ENCODE assay signal across 8 cellular contexts in the genomic region with DNA sequence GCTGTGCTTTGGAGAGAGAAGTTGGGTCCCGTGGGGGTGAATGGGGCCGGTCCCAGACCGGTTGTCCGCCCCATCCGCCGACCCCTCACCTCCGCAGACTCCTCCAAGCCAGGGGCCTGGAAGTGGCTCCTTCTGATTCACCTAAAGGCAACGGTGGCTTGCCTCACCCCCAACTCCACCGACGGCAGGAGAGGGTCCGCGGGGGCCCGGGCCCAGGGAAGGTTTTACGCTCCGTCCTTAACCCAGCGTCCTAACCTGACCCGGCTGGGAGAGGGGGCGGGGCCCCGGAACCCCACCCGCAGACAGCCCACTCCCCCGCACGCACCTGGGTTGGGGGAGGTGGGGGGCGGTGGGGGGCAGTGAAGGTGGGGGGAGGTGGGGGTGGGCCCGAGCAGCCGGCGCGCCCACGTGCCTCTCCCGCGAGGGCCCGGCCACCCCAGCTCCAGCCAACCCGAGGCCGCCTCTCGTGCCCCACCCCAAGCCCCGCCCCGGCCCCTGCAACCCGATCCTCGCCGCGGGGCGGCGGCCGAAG. TPM values are rescaled to one million over a fixed set of nuclear protein-coding genes. Genes with fewer than 3 reads are reported as not detected.
DNase-seq lines count a peak whose midpoint lies in the region; ATAC-seq lines count a peak whose summit lies in the region.

No MANE protein-coding gene starts in this region.

- peak; percentile 85 for ATAC-seq in GM21619 (IDR thresholded peaks at IDR 0.05; ENCODE audit: unreplicated experiment)
- peak; percentile 24 for ATAC-seq in activated naive CD8-positive, alpha-beta T cell treated with anti-CD3 and anti-CD28 coated beads, Interleukin-2, amount 10 ng/mL, durations not matched to agents 7 days and 5 days (ENCODE audit: low read depth)
- no peak for ATAC-seq in GM18867 (IDR thresholded peaks at IDR 0.05; ENCODE audit: unreplicated experiment)

- no peaks in the 10 kb centered on the region for H3K9me3 Mint-ChIP-seq in activated naive CD8-positive, alpha-beta T cell treated with anti-CD3 and anti-CD28 coated beads, Interleukin-2, amount 10 ng/mL, durations not matched to agents 7 days and 5 days

- peaks cover 12% of the 10 kb centered on the region for H3K4me1 Mint-ChIP-seq in activated naive CD8-positive, alpha-beta T cell treated with anti-CD3 and anti-CD28 coated beads, Interleukin-2, amount 10 ng/mL, durations not matched to agents 7 days and 5 days

- peak overlapping the region; percentile 8 for H3K4me3 ChIP-seq in iPS-11a (ENCODE audit: low read depth, low read length)

- peaks cover 19% of the 10 kb centered on the region for H3K27me3 Mint-ChIP-seq in activated naive CD8-positive, alpha-beta T cell treated with anti-CD3 and anti-CD28 coated beads, Interleukin-2, amount 10 ng/mL, durations not matched to agents 7 days and 5 days

- H3K4me3 Mint-ChIP-seq in activated naive CD8-positive, alpha-beta T cell treated with anti-CD3 and anti-CD28 coated beads, Interleukin-2, amount 10 ng/mL, durations not matched to agents 7 days and 5 days, result no peak overlapping the region

- POLR2A ChIA-PET in activated naive CD8-positive, alpha-beta T cell treated with anti-CD3 and anti-CD28 coated beads, Interleukin-2, amount 10 ng/mL, durations not matched to agents 7 days and 5 days (lab: Charles Lee), result no interaction called here

- H3K27ac Mint-ChIP-seq in activated naive CD8-positive, alpha-beta T cell treated with anti-CD3 and anti-CD28 coated beads, Interleukin-2, amount 10 ng/mL, durations not matched to agents 7 days and 5 days, result no peak overlapping the region

- peak; percentile 89 for DNase-seq in COLO668 (lab: John Stamatoyannopoulos, UW; ENCODE audit: unreplicated experiment)
- DNase-seq in NCI-H2029 treated with DMSO at 0.1 percent for 48 hours (lab: John Stamatoyannopoulos, UW), result peak; percentile 16
- DNase-seq in activated naive CD8-positive, alpha-beta T cell treated with anti-CD3 and anti-CD28 coated beads, Interleukin-2, amount 10 ng/mL, durations not matched to agents 7 days and 5 days, result no peak
- DNase-seq in stimulated activated CD4-positive, alpha-beta T cell treated with anti-CD3 and anti-CD28 coated beads, Interleukin-1b, Interleukin-23, amount 100 ng/mL, for 48 hours, result peak; percentile 70
- DNase-seq in pons (ENCODE audit: low spot score), result no peak

- H3K36me3 Mint-ChIP-seq in activated naive CD8-positive, alpha-beta T cell treated with anti-CD3 and anti-CD28 coated beads, Interleukin-2, amount 10 ng/mL, durations not matched to agents 7 days and 5 days, result no peaks in the 10 kb centered on the region

RNA-seq across cellular contexts. Expression of gene CD300A, which starts 12.7 kb away (rescaled TPM):
- total RNA-seq in activated naive CD8-positive, alpha-beta T cell treated with anti-CD3 and anti-CD28 coated beads, Interleukin-2, amount 10 ng/mL, durations not matched to agents 7 days and 5 days, result 10 to 100 TPM; 10.6 to 12.7 TPM

RNA-seq across cellular contexts. Expression of gene GPRC5C, which starts 21.8 kb away (rescaled TPM):
- total RNA-seq in activated naive CD8-positive, alpha-beta T cell treated with anti-CD3 and anti-CD28 coated beads, Interleukin-2, amount 10 ng/mL, durations not matched to agents 7 days and 5 days, result not detected

Comparison
In these comparisons a context has a peak if more than half of its experiments do, and no peak if none do; other contexts are left out.
1. DNase-seq: peak in COLO668 (single experiment), NCI-H2029 treated with DMSO at 0.1 percent for 48 hours (single experiment) and stimulated activated CD4-positive, alpha-beta T cell treated with anti-CD3 and anti-CD28 coated beads, Interleukin-1b, Interleukin-23, amount 100 ng/mL, for 48 hours (single experiment); none in activated naive CD8-positive, alpha-beta T cell treated with anti-CD3 and anti-CD28 coated beads, Interleukin-2, amount 10 ng/mL, durations not matched to agents 7 days and 5 days (single experiment) and pons (single experiment).